ENCODE assay signal across 19 cellular contexts in genomic region chr7:117829450-117829849, GRCh38. TPM values are rescaled to one million over a fixed set of nuclear protein-coding genes. Genes with fewer than 3 reads are reported as not detected.
A peak's percentile ranks its signal among the peaks of the same experiment; 100 is the strongest.
DNase-seq lines count a peak whose midpoint lies in the region; ATAC-seq and TF ChIP-seq lines count a peak whose summit lies in the region.
"Had no signal": no experiment of that assay in that cellular context is flagged by ENCODE, and none has a peak within 500 bp of the region (broad histone marks: within the 10 kb centered on the region; RNA-seq: fewer than 3 reads in every experiment).

No MANE protein-coding gene starts in this region.

- H3K4me3 ChIP-seq in HCT116 (replicated peaks in 1 of 2; ENCODE audit: low read depth in 1 of 2, low read length in 2 of 2) (no peak overlapping the region), RWPE2 (ENCODE audit: severe bottlenecking) (no peak overlapping the region)

- peak; percentile 78 for ATAC-seq in HCT116
- 0 out of 3 replicates have a peak, but pooled peaks have one; percentile 29 for ATAC-seq in RWPE2 (ENCODE audit: low read depth)
- ATAC-seq: activated CD8-positive, alpha-beta T cell treated with anti-CD3 and anti-CD28 coated beads for 36 hours; natural killer cell treated with Interleukin-12 subunit alpha and Interleukin-12 subunit beta and Interleukin-15 and Interleukin-18, amount 100 ng/mL, for 72 hours had no signal

- DNase-seq in HCT116 (ENCODE audit: low read depth, low spot score), result no peak
- DNase-seq in RWPE2 (ENCODE audit: low spot score), result no peak
- no peak for DNase-seq in chondrocyte (ENCODE audit: low spot score)
- DNase-seq in superior temporal gyrus (ENCODE audit: extremely low spot score), result peak; percentile 54
- DNase-seq in T-helper 9 cell, result no peak
- DNase-seq in NCI-H524 treated with DMSO at 0.1 percent for 48 hours (lab: John Stamatoyannopoulos, UW), result no peak
- no peak for DNase-seq in posterior vena cava (ENCODE audit: low spot score)
- DNase-seq: activated CD8-positive, alpha-beta T cell treated with anti-CD3 and anti-CD28 coated beads for 36 hours; activated gamma-delta T cell treated with Interleukin-2 at 50 U/mL for 16 hours; CD4-positive, alpha-beta memory T cell; effector CD4-positive, alpha-beta T cell; erythroblast; immature natural killer cell; NCI-H2081; NCI-H446 had no signal

- H3K27ac ChIP-seq in HCT116 (ENCODE audit: low read depth, low read length) (no peak overlapping the region), RWPE2 (ENCODE audit: poor library complexity, severe bottlenecking) (no peak overlapping the region)
- H3K27ac ChIP-seq: thoracic aorta had no signal

- peaks cover 43% of the 10 kb centered on the region for H3K4me1 Mint-ChIP-seq in chondrocyte (ENCODE audit: low read depth)
- H3K4me1 Mint-ChIP-seq: CD4-positive, alpha-beta memory T cell; central memory CD8-positive, alpha-beta T cell; immature natural killer cell had no signal

- RAD21 ChIA-PET in HCT116 (lab: Charles Lee; ENCODE audit: low non-redundant PET in 1 of 2, low total read pairs in 2 of 2, uncharacterized antibody in 2 of 2, unreplicated experiment in 2 of 2), result no interaction called here

- no peak overlapping the region for H2AFZ ChIP-seq in HCT116 (ENCODE audit: low read depth, low read length, poor library complexity, severe bottlenecking)

- H3K27me3 ChIP-seq in HCT116 (ENCODE audit: insufficient read depth, low read length) (no peaks in the 10 kb centered on the region), RWPE2 (ENCODE audit: insufficient read depth, poor library complexity, severe bottlenecking) (no peaks in the 10 kb centered on the region)

- no peak for TF ChIP-seq POLR2A in HCT116 (IDR thresholded peaks at IDR 0.05; ENCODE audit: borderline replicate concordance, extremely low read depth, insufficient read depth, insufficient read length)

- no peak overlapping the region for H3K4me2 ChIP-seq in HCT116 (ENCODE audit: low read length)

- no peaks in the 10 kb centered on the region for H3K36me3 ChIP-seq in HCT116 (ENCODE audit: control insufficient read depth in 1 of 2, insufficient read depth in 2 of 2, low read length in 2 of 2)
- H3K36me3 ChIP-seq in RWPE2 (ENCODE audit: low read depth), result no peaks in the 10 kb centered on the region
- H3K36me3 ChIP-seq: thoracic aorta had no signal

- H3K27me3 Mint-ChIP-seq in chondrocyte (ENCODE audit: low read depth), result no peaks in the 10 kb centered on the region
- H3K27me3 Mint-ChIP-seq: CD4-positive, alpha-beta memory T cell; natural killer cell treated with Interleukin-12 subunit alpha and Interleukin-12 subunit beta and Interleukin-15 and Interleukin-18, amount 100 ng/mL, for 72 hours; progenitor cell of endocrine pancreas had no signal

- H3K9ac ChIP-seq in HCT116 (ENCODE audit: low read length), result no peak overlapping the region

- H3K27ac Mint-ChIP-seq in chondrocyte (ENCODE audit: unreplicated experiment), result no peak overlapping the region
- H3K27ac Mint-ChIP-seq: activated CD8-positive, alpha-beta T cell treated with anti-CD3 and anti-CD28 coated beads for 36 hours; CD4-positive, alpha-beta memory T cell; immature natural killer cell; natural killer cell treated with Interleukin-12 subunit alpha and Interleukin-12 subunit beta and Interleukin-15 and Interleukin-18, amount 100 ng/mL, for 72 hours; progenitor cell of endocrine pancreas had no signal

- no peaks in the 10 kb centered on the region for H3K79me2 ChIP-seq in HCT116 (ENCODE audit: insufficient read depth, low read length)

- no peaks in the 10 kb centered on the region for H4K20me1 ChIP-seq in HCT116 (ENCODE audit: insufficient read depth)

- H3K4me3 Mint-ChIP-seq in chondrocyte (ENCODE audit: unreplicated experiment), result no peak overlapping the region
- H3K4me3 Mint-ChIP-seq: activated CD8-positive, alpha-beta T cell treated with anti-CD3 and anti-CD28 coated beads for 36 hours; CD4-positive, alpha-beta memory T cell; central memory CD8-positive, alpha-beta T cell; immature natural killer cell; natural killer cell treated with Interleukin-12 subunit alpha and Interleukin-12 subunit beta and Interleukin-15 and Interleukin-18, amount 100 ng/mL, for 72 hours had no signal

- peak in 2 of 3 experiments; percentile 9 to 16; a peak in 1 of 6 replicates for TF ChIP-seq CTCF in HCT116 (IDR thresholded peaks at IDR 0.05 in 2 of 3, conservative IDR thresholded peaks at IDR 0.05 in 1 of 3; ENCODE audit: borderline replicate concordance in 1 of 3, insufficient read depth in 1 of 3, low read depth in 2 of 3, low read length in 2 of 3)
- TF ChIP-seq CTCF in RWPE2 (IDR thresholded peaks at IDR 0.05; ENCODE audit: poor library complexity, severe bottlenecking), result no peak
- TF ChIP-seq CTCF in chondrocyte (IDR thresholded peaks at IDR 0.05), result peak; percentile 18

- no peaks in the 10 kb centered on the region for H3K9me3 ChIP-seq in HCT116 (ENCODE audit: control insufficient read depth in 1 of 2, insufficient read depth in 1 of 2, low read depth in 1 of 2, low read length in 2 of 2)
- H3K9me3 ChIP-seq in RWPE2 (ENCODE audit: severe bottlenecking), result no peaks in the 10 kb centered on the region
- H3K9me3 ChIP-seq: thoracic aorta had no signal

- no peaks in the 10 kb centered on the region for H3K9me3 Mint-ChIP-seq in chondrocyte (ENCODE audit: low read depth)
- H3K9me3 Mint-ChIP-seq: activated CD8-positive, alpha-beta T cell treated with anti-CD3 and anti-CD28 coated beads for 36 hours had no signal

- CTCF ChIA-PET in HCT116 (lab: Charles Lee), result no interaction called here

- no peaks in the 10 kb centered on the region for H3K9me2 ChIP-seq in HCT116 (ENCODE audit: insufficient read depth)

- BruUV-seq in HCT116 (replicated peaks; lab: Mats Ljungman, UMichigan), result no TSS peak

- H3K4me1 ChIP-seq in HCT116 (ENCODE audit: control insufficient read depth in 1 of 2, insufficient read depth in 2 of 2, low read length in 2 of 2) (peaks cover 6 to 8% of the 10 kb centered on the region in 2 experiments; a peak in 2 of 4 replicates), RWPE2 (ENCODE audit: insufficient read depth, poor library complexity, severe bottlenecking) (no peaks in the 10 kb centered on the region)

- intact Hi-C loops in HCT116 (cut with micrococcal nuclease) (no loop called here), posterior vena cava (cut with DNase I) (no loop called here)

- TF ChIP-seq RAD21 in HCT116 (IDR thresholded peaks at IDR 0.05; ENCODE audit: low read depth), result no peak

- POLR2A ChIA-PET in HCT116 (lab: Charles Lee), result no interaction called here

- H3K36me3 Mint-ChIP-seq in chondrocyte (ENCODE audit: low read depth), result peaks cover 3% of the 10 kb centered on the region
- H3K36me3 Mint-ChIP-seq: CD4-positive, alpha-beta memory T cell; natural killer cell treated with Interleukin-12 subunit alpha and Interleukin-12 subunit beta and Interleukin-15 and Interleukin-18, amount 100 ng/mL, for 72 hours had no signal

TF ChIP-seq in HCT116, 20 proteins besides CTCF, POLR2A, EP300 and RAD21:
- TF ChIP-seq FOSL1 (IDR thresholded peaks at IDR 0.05; ENCODE audit: low read depth) (no peak), SRF (IDR thresholded peaks at IDR 0.05; ENCODE audit: low read depth) (no peak), MAX (IDR thresholded peaks at IDR 0.05) (no peak)
- TF ChIP-seq, protein P1, sequence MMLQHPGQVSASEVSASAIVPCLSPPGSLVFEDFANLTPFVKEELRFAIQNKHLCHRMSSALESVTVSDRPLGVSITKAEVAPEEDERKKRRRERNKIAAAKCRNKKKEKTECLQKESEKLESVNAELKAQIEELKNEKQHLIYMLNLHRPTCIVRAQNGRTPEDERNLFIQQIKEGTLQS (IDR thresholded peaks at IDR 0.05), result no peak
TF ChIP-seq in HCT116: peak in this region for 0.

RNA-seq across cellular contexts. Expression of gene CTTNBP2, which starts 43.8 kb away (rescaled TPM):
- total RNA-seq in HCT116 (2021; ENCODE audit: unreplicated experiment), result 5.4 TPM
- polyA plus RNA-seq in HCT116 (2012), result 1.6 and 2.3 TPM in 2 replicates
- 2.3 to 5.1 TPM (median 2.9 TPM) in 3 replicates for total RNA-seq in chondrocyte
- total RNA-seq in posterior vena cava, result 1 to 10 TPM; 7.9 to 9.1 TPM
- total RNA-seq: activated CD8-positive, alpha-beta T cell treated with anti-CD3 and anti-CD28 coated beads for 36 hours; CD4-positive, alpha-beta memory T cell had no signal
- polyA plus RNA-seq: CD4-positive, alpha-beta memory T cell; immature natural killer cell had no signal
